21 cellular contexts compared by ENCODE assay signal in genomic region chr15:39495871-39496459, GRCh38.
A peak's percentile ranks its signal among the peaks of the same experiment; 100 is the strongest.
DNase-seq lines count a peak whose midpoint lies in the region; ATAC-seq, FAIRE-seq and TF ChIP-seq lines count a peak whose summit lies in the region.
"Had no signal": no experiment of that assay in that cellular context is flagged by ENCODE, and none has a peak within 500 bp of the region (broad histone marks: within the 10 kb centered on the region; RNA-seq: fewer than 3 reads in every experiment).

No MANE protein-coding gene starts in this region.

- H3K4me1 ChIP-seq in left ventricle myocardium inferior (peaks cover 47% of the 10 kb centered on the region), right cardiac atrium (ENCODE audit: control insufficient read depth, insufficient read depth, low read length) (peaks cover 9% of the 10 kb centered on the region), keratinocyte (ENCODE audit: control insufficient read depth, extremely low read depth, insufficient read depth, low read length) (peaks cover 11% of the 10 kb centered on the region), transverse colon (peaks cover 4 to 8% (median 5%) of the 10 kb centered on the region in 4 donors)
- H3K4me1 ChIP-seq: Peyer's patch had no signal

- no peak overlapping the region for H3K9ac ChIP-seq in keratinocyte (ENCODE audit: control insufficient read depth, extremely low read depth, insufficient read depth, low read length)

- H3K9me3 Mint-ChIP-seq in activated CD8-positive, alpha-beta T cell treated with anti-CD3 and anti-CD28 coated beads for 36 hours, result no peaks in the 10 kb centered on the region
- H3K9me3 Mint-ChIP-seq: activated naive CD4-positive, alpha-beta T cell treated with anti-CD3 and anti-CD28 coated beads, Interleukin-2, amount 50 U/mL, for 24 hours; activated T-cell treated with anti-CD3 and anti-CD28 coated beads, Interleukin-2, amount 50 U/mL, for 4 hours; CD4-positive, CD25-positive, alpha-beta regulatory T cell; neural crest cell; type B pancreatic cell had no signal

- no peaks in the 10 kb centered on the region for H3K79me2 ChIP-seq in keratinocyte (ENCODE audit: control insufficient read depth, insufficient read depth, low read length)

- TF ChIP-seq EP300 in transverse colon (IDR thresholded peaks at IDR 0.05; ENCODE audit: low read depth), result no peak

- POLR2A ChIA-PET in activated CD8-positive, alpha-beta T cell treated with anti-CD3 and anti-CD28 coated beads for 36 hours (lab: Charles Lee), result no interaction called here

- peaks cover 6% of the 10 kb centered on the region for H3K27me3 Mint-ChIP-seq in activated CD8-positive, alpha-beta T cell treated with anti-CD3 and anti-CD28 coated beads for 36 hours
- H3K27me3 Mint-ChIP-seq: type B pancreatic cell had no signal

- dilution Hi-C loops in keratinocyte (cut with MboI; ENCODE audit: extremely low pct_ligation_motif_present, low sequenced_read_pairs), result no loop called here

- TF ChIP-seq POLR2A in transverse colon (IDR thresholded peaks at IDR 0.05), result no peak

- H3K9me3 ChIP-seq in left ventricle myocardium inferior (replicated peaks), result no peaks in the 10 kb centered on the region
- no peaks in the 10 kb centered on the region for H3K9me3 ChIP-seq in right cardiac atrium (ENCODE audit: control insufficient read depth, low read length)
- H3K9me3 ChIP-seq in keratinocyte (ENCODE audit: control insufficient read depth, low read depth, low read length), result no peaks in the 10 kb centered on the region
- H3K9me3 ChIP-seq in transverse colon, result no peaks in the 10 kb centered on the region
- no peaks in the 10 kb centered on the region for H3K9me3 ChIP-seq in WERI-Rb-1 (ENCODE audit: severe bottlenecking)
- H3K9me3 ChIP-seq: gastrocnemius medialis, Peyer's patch had no signal

- ATAC-seq in right cardiac atrium (no peak), Right ventricle myocardium inferior (no peak)
- ATAC-seq in activated CD8-positive, alpha-beta T cell treated with anti-CD3 and anti-CD28 coated beads for 36 hours, result no peak
- ATAC-seq: activated T-cell treated with anti-CD3 and anti-CD28 coated beads, Interleukin-2, amount 50 U/mL, for 4 hours; gastrocnemius medialis had no signal

- no peaks in the 10 kb centered on the region for H3K36me3 ChIP-seq in left ventricle myocardium inferior
- H3K36me3 ChIP-seq in bronchial epithelial cell (ENCODE audit: control insufficient read depth, insufficient read depth, low read length), result no peaks in the 10 kb centered on the region
- no peaks in the 10 kb centered on the region for H3K36me3 ChIP-seq in keratinocyte (ENCODE audit: control insufficient read depth in 2 of 2, extremely low read depth in 1 of 2, insufficient read depth in 2 of 2, low read length in 2 of 2)
- no peaks in the 10 kb centered on the region for H3K36me3 ChIP-seq in transverse colon
- no peaks in the 10 kb centered on the region for H3K36me3 ChIP-seq in WERI-Rb-1
- H3K36me3 ChIP-seq: gastrocnemius medialis, Peyer's patch had no signal

- H3K27me3 ChIP-seq in left ventricle myocardium inferior (ENCODE audit: low read depth), result no peaks in the 10 kb centered on the region
- no peaks in the 10 kb centered on the region for H3K27me3 ChIP-seq in right cardiac atrium (ENCODE audit: control insufficient read depth, insufficient read depth)
- no peaks in the 10 kb centered on the region for H3K27me3 ChIP-seq in bronchial epithelial cell (ENCODE audit: control insufficient read depth, insufficient read depth, low read length)
- no peaks in the 10 kb centered on the region for H3K27me3 ChIP-seq in keratinocyte (ENCODE audit: control insufficient read depth, extremely low read depth, insufficient read depth, low read length)
- H3K27me3 ChIP-seq in transverse colon, result no peaks in the 10 kb centered on the region
- peaks cover 42% of the 10 kb centered on the region for H3K27me3 ChIP-seq in WERI-Rb-1 (ENCODE audit: insufficient read depth, low read depth, severe bottlenecking)
- H3K27me3 ChIP-seq: gastrocnemius medialis, Peyer's patch had no signal

- no peak overlapping the region for H3K4me3 ChIP-seq in left ventricle myocardium inferior
- H3K4me3 ChIP-seq in right cardiac atrium (ENCODE audit: low read length), result no peak overlapping the region
- no peak overlapping the region for H3K4me3 ChIP-seq in bronchial epithelial cell (ENCODE audit: low read depth, low read length)
- no peak overlapping the region for H3K4me3 ChIP-seq in keratinocyte (ENCODE audit: control insufficient read depth in 2 of 3, extremely low read depth in 1 of 3, insufficient read depth in 2 of 3, low read depth in 1 of 3, low read length in 3 of 3)
- no peak overlapping the region for H3K4me3 ChIP-seq in transverse colon
- H3K4me3 ChIP-seq in WERI-Rb-1 (ENCODE audit: low read depth, low read length), result no peak overlapping the region
- H3K4me3 ChIP-seq: gastrocnemius medialis, Peyer's patch had no signal

- in situ Hi-C loops in transverse colon (cut with MboI; ENCODE audit: low pct_ligation_motif_present in 1 of 4, low pct_unique_long_range_greater_than_20kb in 1 of 4, low sequenced_read_pairs in 3 of 4), result no loop called here

- peak overlapping the region; percentile 11 for H3K27ac ChIP-seq in left ventricle myocardium inferior (replicated peaks)
- no peak overlapping the region for H3K27ac ChIP-seq in right cardiac atrium (ENCODE audit: low read length)
- H3K27ac ChIP-seq in keratinocyte (ENCODE audit: control insufficient read depth, insufficient read depth, low read length), result no peak overlapping the region
- peak overlapping the region in 3 of 4 donors; percentile 13 to 21 (median 20) for H3K27ac ChIP-seq in transverse colon
- no peak overlapping the region for H3K27ac ChIP-seq in WERI-Rb-1
- H3K27ac ChIP-seq: Peyer's patch had no signal

- DNase-seq in left ventricle myocardium inferior (no peak), right cardiac atrium (no peak), bronchial epithelial cell (ENCODE audit: low read depth) (peak; percentile 64), keratinocyte (ENCODE audit: low read depth, low spot score) (no peak), transverse colon (no peak), WERI-Rb-1 (no peak), Right ventricle myocardium inferior (ENCODE audit: missing footprints) (no peak)
- DNase-seq in activated CD8-positive, alpha-beta T cell treated with anti-CD3 and anti-CD28 coated beads for 36 hours, result no peak
- DNase-seq: 8988T; activated CD4-positive, alpha-beta T cell treated with anti-CD3 and anti-CD28 coated beads, Interleukin-2, amount 50 U/mL, for 48 hours; activated T-cell treated with anti-CD3 and anti-CD28 coated beads, Interleukin-2, amount 50 U/mL, for 4 hours; CD4-positive, CD25-positive, alpha-beta regulatory T cell; effector memory CD4-positive, alpha-beta T cell; gastrocnemius medialis; NCI-H2107; NCI-H748 treated with DMSO at 0.1 percent for 48 hours; Peyer's patch; stimulated activated CD4-positive, alpha-beta T cell treated with anti-CD3 and anti-CD28 coated beads, Interleukin-4, amount 100 ng/mL, for 4 hours had no signal

- H4K20me1 ChIP-seq in keratinocyte (ENCODE audit: control insufficient read depth, extremely low read depth, insufficient read depth, low read length), result no peaks in the 10 kb centered on the region

- FAIRE-seq in bronchial epithelial cell (lab: Jason Lieb, UNC), result no peak
- peak; percentile 83 for FAIRE-seq in keratinocyte (lab: Jason Lieb, UNC)

- no peak overlapping the region for H3K27ac Mint-ChIP-seq in activated CD8-positive, alpha-beta T cell treated with anti-CD3 and anti-CD28 coated beads for 36 hours
- H3K27ac Mint-ChIP-seq: activated naive CD4-positive, alpha-beta T cell treated with anti-CD3 and anti-CD28 coated beads, Interleukin-2, amount 50 U/mL, for 24 hours; type B pancreatic cell had no signal

- no peak overlapping the region for H3K4me2 ChIP-seq in keratinocyte (ENCODE audit: control insufficient read depth, extremely low read depth, insufficient read depth, low read depth, low read length)

- H3K9me1 ChIP-seq in keratinocyte (ENCODE audit: control insufficient read depth, extremely low read depth, insufficient read depth, low read length), result no peaks in the 10 kb centered on the region

- intact Hi-C loops in left ventricle myocardium inferior (cut with micrococcal nuclease), result no loop called here
- intact Hi-C loops in right cardiac atrium (cut with DNase I), result loop anchor here in 1 of 4 donors (10.0 kb wide), 1 partner anchor 61 kb away; no protein-coding TSS in a partner anchor
- intact Hi-C loops in transverse colon (cut with DNase I; ENCODE audit: low total_unique reads), result no loop called here
- intact Hi-C loops in activated CD8-positive, alpha-beta T cell treated with anti-CD3 and anti-CD28 coated beads for 36 hours (cut with micrococcal nuclease), result no loop called here
- intact Hi-C loops in Right ventricle myocardium inferior (cut with DNase I), result no loop called here

- H3K4me1 Mint-ChIP-seq in activated CD8-positive, alpha-beta T cell treated with anti-CD3 and anti-CD28 coated beads for 36 hours (ENCODE audit: low read depth), result peaks cover 4% of the 10 kb centered on the region
- H3K4me1 Mint-ChIP-seq: activated naive CD4-positive, alpha-beta T cell treated with anti-CD3 and anti-CD28 coated beads, Interleukin-2, amount 50 U/mL, for 24 hours; neural crest cell had no signal

- no peak overlapping the region for H2AFZ ChIP-seq in keratinocyte (ENCODE audit: control insufficient read depth, low read length)

- 60% methylated on average over 5 of the region's 5 CpGs for WGBS in right cardiac atrium
- WGBS in transverse colon (ENCODE audit: low coverage in 1 of 2), 2 donors, result 54 to 72% methylated on average over 4 to 5 of the region's 5 CpGs

- TF ChIP-seq CTCF in left ventricle myocardium inferior (IDR thresholded peaks at IDR 0.05; ENCODE audit: borderline replicate concordance), result no peak
- TF ChIP-seq CTCF in bronchial epithelial cell (IDR thresholded peaks at IDR 0.05; ENCODE audit: insufficient read depth, low read length, severe bottlenecking), result no peak
- TF ChIP-seq CTCF in keratinocyte (optimal IDR thresholded peaks at IDR 0.05 in 1 of 3, IDR thresholded peaks at IDR 0.05 in 1 of 3, conservative IDR thresholded peaks at IDR 0.05 in 1 of 3; ENCODE audit: extremely low read depth in 1 of 3, insufficient read depth in 2 of 3, low read length in 3 of 3), result no peak
- TF ChIP-seq CTCF in transverse colon (IDR thresholded peaks at IDR 0.05), result no peak
- TF ChIP-seq CTCF in WERI-Rb-1 (IDR thresholded peaks at IDR 0.05; ENCODE audit: low read depth, low read length), result no peak
- no peak for TF ChIP-seq CTCF in activated CD8-positive, alpha-beta T cell treated with anti-CD3 and anti-CD28 coated beads for 36 hours (IDR thresholded peaks at IDR 0.05)

- H3K36me3 Mint-ChIP-seq in activated CD8-positive, alpha-beta T cell treated with anti-CD3 and anti-CD28 coated beads for 36 hours (ENCODE audit: low read depth), result no peaks in the 10 kb centered on the region
- H3K36me3 Mint-ChIP-seq: activated naive CD4-positive, alpha-beta T cell treated with anti-CD3 and anti-CD28 coated beads, Interleukin-2, amount 50 U/mL, for 24 hours; CD4-positive, CD25-positive, alpha-beta regulatory T cell; type B pancreatic cell had no signal

- H3K4me3 Mint-ChIP-seq in activated CD8-positive, alpha-beta T cell treated with anti-CD3 and anti-CD28 coated beads for 36 hours, result no peak overlapping the region
- H3K4me3 Mint-ChIP-seq: activated naive CD4-positive, alpha-beta T cell treated with anti-CD3 and anti-CD28 coated beads, Interleukin-2, amount 50 U/mL, for 24 hours; activated T-cell treated with anti-CD3 and anti-CD28 coated beads, Interleukin-2, amount 50 U/mL, for 4 hours; CD4-positive, CD25-positive, alpha-beta regulatory T cell; neural crest cell; type B pancreatic cell had no signal

- CTCF ChIA-PET in activated CD8-positive, alpha-beta T cell treated with anti-CD3 and anti-CD28 coated beads for 36 hours (lab: Charles Lee), result interaction anchor here (1.5 kb wide), 1 partner anchor 261 kb away, joined by 4 read pairs; no protein-coding TSS in a partner anchor

Comparison
In these comparisons a context has a peak if more than half of its experiments do, and no peak if none do; other contexts are left out.
1. H3K27ac ChIP-seq: peak in left ventricle myocardium inferior (single experiment) and transverse colon (3 of 4); none in right cardiac atrium (single experiment), keratinocyte (single experiment) and WERI-Rb-1 (single experiment).